Comparison of ENCODE assay signal across 9 cellular contexts in the genomic region with DNA sequence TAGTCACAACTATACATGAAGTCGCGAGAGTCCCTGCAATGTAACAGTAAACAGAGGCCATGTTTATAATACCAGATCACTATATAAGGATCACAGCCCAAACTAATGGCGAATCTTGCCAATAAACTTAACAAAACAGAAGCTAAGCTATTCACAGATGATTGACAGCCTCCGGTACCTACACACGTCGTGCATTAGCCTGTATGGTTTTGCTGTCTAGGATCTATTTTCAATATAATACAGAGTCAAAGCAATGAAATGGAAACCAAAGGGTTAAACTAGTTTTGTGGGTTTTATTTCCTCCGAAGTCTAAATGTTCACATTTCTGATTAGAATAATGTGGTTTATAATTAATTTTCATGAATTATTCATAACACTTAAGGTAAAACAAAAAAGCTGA.
"Had no signal": no experiment of that assay in that cellular context is flagged by ENCODE, and none has a peak within 500 bp of the region (broad histone marks: within the 10 kb centered on the region; RNA-seq: fewer than 3 reads in every experiment).

No MANE protein-coding gene starts in this region.

- DNase-seq: H9, HCEC 1CT, HFFc6, Karpas-422, KBM-7 had no signal

- H2AFZ ChIP-seq: GM23338 had no signal

- H3K27ac ChIP-seq: KMS-11 had no signal

- H3K4me3 ChIP-seq: GM23338 had no signal

- H3K4me2 ChIP-seq: GM23338, KMS-11 had no signal

- FAIRE-seq: H1, HTR-8/SVneo had no signal
